Comparison of ENCODE assay signal across 18 cellular contexts in the genomic region with DNA sequence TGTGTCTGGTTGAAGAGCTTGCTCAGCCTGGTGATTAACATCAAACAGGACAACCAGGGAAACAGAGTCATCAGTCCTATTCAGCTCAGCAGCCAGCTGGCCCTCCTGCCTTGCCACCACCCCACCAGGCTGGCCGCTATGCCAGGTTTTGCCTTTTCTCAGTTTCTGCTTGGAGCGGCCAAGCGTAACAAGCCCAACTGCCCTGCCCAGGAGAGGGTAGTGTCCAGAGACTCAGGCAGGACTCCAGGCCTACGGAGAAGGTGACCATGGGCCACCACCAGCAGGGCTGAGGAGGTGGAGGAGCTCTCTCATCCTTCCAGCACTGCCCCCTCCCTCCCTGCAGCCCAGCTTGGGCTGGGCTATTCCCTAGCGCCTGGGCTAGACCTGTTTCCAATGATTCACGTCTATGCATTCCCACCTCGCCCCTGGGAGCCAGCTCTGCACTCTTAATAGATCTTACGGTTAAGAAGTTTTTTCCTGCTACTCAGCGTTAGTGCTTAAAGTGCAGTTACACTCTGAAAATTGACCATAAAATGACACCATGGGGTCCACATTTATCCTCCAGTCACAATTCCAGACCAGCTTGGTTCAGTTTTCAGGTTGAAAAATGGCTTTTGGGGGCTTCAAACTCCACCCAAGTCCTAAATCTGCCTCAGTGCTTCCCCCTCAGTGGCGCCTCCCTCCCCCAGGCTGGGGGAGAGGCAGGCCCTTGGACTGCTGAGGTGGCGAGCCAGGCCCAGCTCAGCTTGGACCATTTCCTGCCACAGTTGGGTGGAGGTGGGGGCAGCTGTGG.
DNase-seq lines count a peak whose midpoint lies in the region; ATAC-seq and TF ChIP-seq lines count a peak whose summit lies in the region.
"Had no signal": no experiment of that assay in that cellular context is flagged by ENCODE, and none has a peak within 500 bp of the region (broad histone marks: within the 10 kb centered on the region; RNA-seq: fewer than 3 reads in every experiment).

No MANE protein-coding gene starts in this region.

- CTCF ChIA-PET in PC-9 (lab: Charles Lee) = interaction anchor here (0.6 kb wide), 1 partner anchor 777 kb away, joined by 7 read pairs; no protein-coding TSS in a partner anchor

- no peaks in the 10 kb centered on the region for H3K36me3 ChIP-seq in hepatocyte (replicated peaks; ENCODE audit: insufficient read depth, low read depth)
- no peaks in the 10 kb centered on the region for H3K36me3 ChIP-seq in neuronal stem cell (replicated peaks in 1 of 2; ENCODE audit: control insufficient read depth in 2 of 2, insufficient read depth in 2 of 2, low read length in 2 of 2)
- no peaks in the 10 kb centered on the region for H3K36me3 ChIP-seq in PC-9 (ENCODE audit: low read depth)

- H3K14ac ChIP-seq in neuronal stem cell (ENCODE audit: low read length) = no peak overlapping the region

- H3K9me2 ChIP-seq in hepatocyte (replicated peaks; ENCODE audit: insufficient read depth) (no peaks in the 10 kb centered on the region), PC-9 (ENCODE audit: insufficient read depth) (no peaks in the 10 kb centered on the region)

- intact Hi-C loops in PC-9 (cut with micrococcal nuclease; ENCODE audit: unreplicated experiment) = loop anchor here (10.0 kb wide), 2 partner anchors 64 to 224 kb away; no protein-coding TSS in a partner anchor

- H3K79me1 ChIP-seq in neuronal stem cell (ENCODE audit: low read depth, low read length) = no peaks in the 10 kb centered on the region

- peak overlapping the region; percentile 16 for H3K18ac ChIP-seq in neuronal stem cell (ENCODE audit: low read length)

- H3K27me3 ChIP-seq in hepatocyte = no peaks in the 10 kb centered on the region
- peaks cover 0 to 8% (median 0%) of the 10 kb centered on the region in 3 experiments for H3K27me3 ChIP-seq in neuronal stem cell (ENCODE audit: control insufficient read depth in 3 of 3, insufficient read depth in 3 of 3, low read depth in 1 of 3, low read length in 3 of 3)
- H3K27me3 ChIP-seq in PC-9 (ENCODE audit: insufficient read depth, low read depth) = 0 out of 2 replicates have a peak, but pooled peaks cover 4% of the 10 kb centered on the region

- H3K27ac ChIP-seq in hepatocyte = no peak overlapping the region
- no peak overlapping the region for H3K27ac ChIP-seq in neuronal stem cell (replicated peaks; ENCODE audit: low read length)
- H3K27ac ChIP-seq in PC-9 = no peak overlapping the region
- H3K27ac ChIP-seq: HL-60 had no signal

- H3K79me2 ChIP-seq in hepatocyte = no peaks in the 10 kb centered on the region
- H3K79me2 ChIP-seq in PC-9 (ENCODE audit: low read depth) = no peaks in the 10 kb centered on the region

- H3K4me3 ChIP-seq in hepatocyte = no peak overlapping the region
- H3K4me3 ChIP-seq in neuronal stem cell (ENCODE audit: low read length in 2 of 2) = no peak overlapping the region
- no peak overlapping the region for H3K4me3 ChIP-seq in PC-9
- H3K4me3 ChIP-seq: GM12878, GM23338 had no signal

- H4K20me1 ChIP-seq in hepatocyte (ENCODE audit: insufficient read depth, poor library complexity, severe bottlenecking) (no peaks in the 10 kb centered on the region), PC-9 (ENCODE audit: insufficient read depth) (no peaks in the 10 kb centered on the region)

- no peak overlapping the region for H2AK5ac ChIP-seq in neuronal stem cell (ENCODE audit: low read depth, low read length)

- H3F3A ChIP-seq in PC-9 (ENCODE audit: insufficient read depth, low read depth) = no peaks in the 10 kb centered on the region

- H2BK15ac ChIP-seq in neuronal stem cell (ENCODE audit: low read length) = no peak overlapping the region

- no peak for ATAC-seq in GM18861 (IDR thresholded peaks at IDR 0.05; ENCODE audit: unreplicated experiment)
- ATAC-seq: GM12878, GM23338, Right ventricle myocardium inferior had no signal

- H2BK12ac ChIP-seq in neuronal stem cell (ENCODE audit: low read length) = peak overlapping the region; percentile 60

- BruUV-seq in PC-9 (replicated peaks; lab: Mats Ljungman, UMichigan) = no TSS peak

- TF ChIP-seq CTCF in hepatocyte (IDR thresholded peaks at IDR 0.05; ENCODE audit: poor library complexity) = no peak
- no peak for TF ChIP-seq CTCF in PC-9 (conservative IDR thresholded peaks at IDR 0.05)

- 67% methylated on average over 11 of the region's 11 CpGs for WGBS in hepatocyte (ENCODE audit: low lambda C conversion rate, missing lambda C conversion rate)
- no CpG with 5 or more reads among the region's 11 CpGs for WGBS in neuronal stem cell (ENCODE audit: extremely low coverage in 2 of 2, insufficient read length in 2 of 2, insufficient replicate concordance in 1 of 2), 2 donors

- no peak overlapping the region for H2BK5ac ChIP-seq in neuronal stem cell (ENCODE audit: low read length)

- no peak overlapping the region for H3K9ac ChIP-seq in neuronal stem cell (ENCODE audit: low read depth, low read length, poor library complexity)

- H3K4me2 ChIP-seq in hepatocyte = no peak overlapping the region
- no peak overlapping the region for H3K4me2 ChIP-seq in neuronal stem cell (ENCODE audit: insufficient read depth, low read length, poor library complexity, severe bottlenecking)
- H3K4me2 ChIP-seq in PC-9 = no peak overlapping the region
- H3K4me2 ChIP-seq: GM23338 had no signal

- DNase-seq in ELF-1 (ENCODE audit: low read depth, low spot score) (peak; percentile 38), NCI-H69 (lab: John Stamatoyannopoulos, UW) (peak; percentile 16), hepatocyte (ENCODE audit: low spot score) (peak; percentile 27), neuronal stem cell (ENCODE audit: low spot score) (no peak), NCI-H82 (lab: John Stamatoyannopoulos, UW) (no peak), PC-9 (no peak)
- DNase-seq: Caco-2; CD4-positive, CD25-positive, alpha-beta regulatory T cell; DMS153; NCI-H1417 treated with DMSO at 0.1 percent for 48 hours; NCI-H1930; NCI-H2171; NCI-H526 had no signal

- no peak overlapping the region for H3K4ac ChIP-seq in neuronal stem cell (ENCODE audit: low read length)

- no peaks in the 10 kb centered on the region for H3K9me3 ChIP-seq in hepatocyte (ENCODE audit: low read depth)
- H3K9me3 ChIP-seq in neuronal stem cell (replicated peaks in 1 of 2; ENCODE audit: control insufficient read depth in 2 of 2, insufficient read depth in 1 of 2, low read depth in 1 of 2, low read length in 2 of 2) = no peaks in the 10 kb centered on the region
- no peaks in the 10 kb centered on the region for H3K9me3 ChIP-seq in PC-9 (ENCODE audit: insufficient read depth, low read depth)
- H3K9me3 ChIP-seq: Caco-2 had no signal

- H2BK120ac ChIP-seq in neuronal stem cell (ENCODE audit: low read depth, low read length) = no peak overlapping the region

- no peak overlapping the region for H4K91ac ChIP-seq in neuronal stem cell (ENCODE audit: low read depth, low read length, poor library complexity)

- H4K8ac ChIP-seq in neuronal stem cell (ENCODE audit: low read depth, low read length) = no peak overlapping the region

- H3K4me1 ChIP-seq in hepatocyte (ENCODE audit: insufficient read depth) (peaks cover 14% of the 10 kb centered on the region), neuronal stem cell (ENCODE audit: control insufficient read depth in 2 of 2, insufficient read depth in 1 of 2, low read depth in 1 of 2, low read length in 2 of 2) (peaks cover 4 to 15% of the 10 kb centered on the region in 2 donors), PC-9 (replicated peaks; ENCODE audit: insufficient read depth) (no peaks in the 10 kb centered on the region)
- H3K4me1 ChIP-seq: Caco-2 had no signal

- H3K23ac ChIP-seq in neuronal stem cell (ENCODE audit: low read depth, low read length, poor library complexity) = no peak overlapping the region

- POLR2A ChIA-PET in PC-9 (lab: Charles Lee; ENCODE audit: unreplicated experiment) = no interaction called here

- H2AFZ ChIP-seq in hepatocyte = no peak overlapping the region
- H2AFZ ChIP-seq in neuronal stem cell (ENCODE audit: low read length) = no peak overlapping the region
- H2AFZ ChIP-seq in PC-9 = no peak overlapping the region
- H2AFZ ChIP-seq: GM23338 had no signal

Comparison
In these comparisons a context has a peak if more than half of its experiments do, and no peak if none do; other contexts are left out.
1. DNase-seq: peak in ELF-1 (single experiment), NCI-H69 (single experiment) and hepatocyte (single experiment); none in neuronal stem cell (single experiment), NCI-H82 (single experiment) and PC-9 (0 of 2).